ENCODE assay signal across 8 cellular contexts in genomic region chr19:18292810-18293641, GRCh38. TPM values are rescaled to one million over a fixed set of nuclear protein-coding genes. Genes with fewer than 3 reads are reported as not detected.
A peak's percentile ranks its signal among the peaks of the same experiment; 100 is the strongest.
DNase-seq lines count a peak whose midpoint lies in the region; ATAC-seq and TF ChIP-seq lines count a peak whose summit lies in the region.

No MANE protein-coding gene starts in this region.

- H3F3A ChIP-seq in MM.1S (ENCODE audit: insufficient read depth, low read length), result no peaks in the 10 kb centered on the region

- intact Hi-C loops in activated B cell treated with CpG ODN at 0.5 μM for 24 hours (cut with micrococcal nuclease), result loop anchor here (2.0 kb wide), 1 partner anchor 268 kb away; no protein-coding TSS in a partner anchor

- no peaks in the 10 kb centered on the region for H3K9me2 ChIP-seq in MM.1S (replicated peaks; ENCODE audit: insufficient read depth, low read length)

- TF ChIP-seq CTCF in MM.1S (IDR thresholded peaks at IDR 0.05; ENCODE audit: low read length), result no peak
- no peak for TF ChIP-seq CTCF in activated B cell treated with CpG ODN at 0.5 μM for 24 hours (IDR thresholded peaks at IDR 0.05)

- DNase-seq in GF-D8 (lab: John Stamatoyannopoulos, UW) (peak; percentile 50), MM.1S (no peak), activated B cell treated with CpG ODN at 0.5 μM for 24 hours (peak; percentile 55), erythroblast (lab: John Stamatoyannopoulos, UW) (peak; percentile 65 to 80), midbrain (lab: John Stamatoyannopoulos, UW) (peak; percentile 43), substantia nigra (lab: John Stamatoyannopoulos, UW) (peak in 43 of 49 donors; percentile 15 to 79 (median 45))

- H3K9me3 ChIP-seq in MM.1S (replicated peaks; ENCODE audit: insufficient read depth, low read length), result no peaks in the 10 kb centered on the region

- no peaks in the 10 kb centered on the region for H3K36me3 ChIP-seq in MM.1S (replicated peaks; ENCODE audit: insufficient read depth, low read length)

- ATAC-seq in activated B cell treated with CpG ODN at 0.5 μM for 24 hours (ENCODE audit: low read depth) (no peak), HG02642 (IDR thresholded peaks at IDR 0.05; ENCODE audit: poor library complexity, unreplicated experiment) (no peak), HG02852 (IDR thresholded peaks at IDR 0.05; ENCODE audit: unreplicated experiment) (no peak)

- peak overlapping the region; percentile 60; the same call in 1 of the 2 replicates for H3K4me3 ChIP-seq in MM.1S (ENCODE audit: low read length)

- H3K4me3 Mint-ChIP-seq in activated B cell treated with CpG ODN at 0.5 μM for 24 hours, result peak overlapping the region; percentile 95

- peak; percentile 66 for TF ChIP-seq POLR2A in erythroblast (IDR thresholded peaks at IDR 0.05; ENCODE audit: low read length)

- no peaks in the 10 kb centered on the region for H3K79me2 ChIP-seq in MM.1S (ENCODE audit: low read length)

- peaks cover 18% of the 10 kb centered on the region for H3K4me1 ChIP-seq in MM.1S (ENCODE audit: low read length)

- peaks cover 60% of the 10 kb centered on the region for H3K4me1 Mint-ChIP-seq in activated B cell treated with CpG ODN at 0.5 μM for 24 hours

- H3K27ac ChIP-seq in MM.1S (ENCODE audit: low read length) (no peak overlapping the region), substantia nigra (ENCODE audit: low read depth, low read length, poor library complexity, severe bottlenecking) (peak overlapping the region; percentile 94)

- H3K4me2 ChIP-seq in MM.1S (ENCODE audit: low read depth, low read length), result peak overlapping the region; percentile 97

- no peaks in the 10 kb centered on the region for H4K20me1 ChIP-seq in MM.1S (ENCODE audit: insufficient read depth, low read length)

- peaks cover 2% of the 10 kb centered on the region for H3K36me3 Mint-ChIP-seq in activated B cell treated with CpG ODN at 0.5 μM for 24 hours (ENCODE audit: low read depth)

- POLR2A ChIA-PET in activated B cell treated with CpG ODN at 0.5 μM for 24 hours (lab: Charles Lee), result interaction anchor here (0.5 to 9.5 kb wide), 23 partner anchors 10 to 1705 kb away, joined by 3 to 926 read pairs (median 5); partner anchors contain the start of genes IQCN, JUND and LSM4

- peak overlapping the region; percentile 96 for H3K27ac Mint-ChIP-seq in activated B cell treated with CpG ODN at 0.5 μM for 24 hours

- H3K9me3 Mint-ChIP-seq in activated B cell treated with CpG ODN at 0.5 μM for 24 hours, result no peaks in the 10 kb centered on the region

- H3K27me3 Mint-ChIP-seq in activated B cell treated with CpG ODN at 0.5 μM for 24 hours, result no peaks in the 10 kb centered on the region

- H3K27me3 ChIP-seq in MM.1S (replicated peaks; ENCODE audit: insufficient read depth, low read length), result peaks cover 55% of the 10 kb centered on the region

- CTCF ChIA-PET in activated B cell treated with CpG ODN at 0.5 μM for 24 hours (lab: Charles Lee), result interaction anchor here (0.5 to 3.8 kb wide), 6 partner anchors 11 to 33 kb away, joined by 3 to 60 read pairs (median 6); partner anchors contain the start of genes JUND and LSM4

- H2AFZ ChIP-seq in MM.1S (ENCODE audit: low read length), result no peak overlapping the region

- no peak overlapping the region; the same call in 1 of the 2 replicates for H3K9ac ChIP-seq in MM.1S (ENCODE audit: low read length)

RNA-seq across cellular contexts. Expression of gene JUND, which starts 11.6 kb away (rescaled TPM):
- 206 and 225 TPM in 2 replicates for total RNA-seq in activated B cell treated with CpG ODN at 0.5 μM for 24 hours

RNA-seq across cellular contexts. Expression of gene IQCN, which starts 18.8 kb away (rescaled TPM):
- 15.6 and 17.8 TPM in 2 replicates for total RNA-seq in activated B cell treated with CpG ODN at 0.5 μM for 24 hours

RNA-seq across cellular contexts. Expression of gene LSM4, which starts 29.9 kb away (rescaled TPM):
- total RNA-seq in activated B cell treated with CpG ODN at 0.5 μM for 24 hours, result 59.2 and 70.3 TPM in 2 replicates

RNA-seq across cellular contexts. Expression of gene PGPEP1, which starts 47.4 kb away (rescaled TPM):
- 5.6 and 6.9 TPM in 2 replicates for total RNA-seq in activated B cell treated with CpG ODN at 0.5 μM for 24 hours
